In the genomic region with DNA sequence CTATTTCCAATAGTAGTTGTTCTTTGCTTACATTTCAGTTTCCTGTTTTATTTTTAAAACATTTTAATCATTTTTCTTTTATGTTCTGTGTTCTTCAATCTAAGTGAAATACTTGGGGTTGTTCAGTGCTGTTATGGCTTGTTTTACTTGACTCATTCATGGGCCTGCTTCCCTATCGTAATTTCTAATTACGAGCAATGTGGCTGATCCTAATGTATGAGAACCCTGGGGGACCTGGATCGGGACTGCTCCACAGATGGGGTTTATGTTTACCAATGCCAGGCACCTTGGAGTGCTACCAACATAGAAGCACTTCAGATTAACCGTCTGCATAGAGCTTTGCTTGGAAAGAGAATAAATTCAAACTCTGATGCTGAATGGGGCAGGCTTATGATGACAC, we compare ENCODE assay signal across 20 cellular contexts. TPM values are rescaled to one million over a fixed set of nuclear protein-coding genes. Genes with fewer than 3 reads are reported as not detected.
DNase-seq lines count a peak whose midpoint lies in the region; ATAC-seq and TF ChIP-seq lines count a peak whose summit lies in the region.
"Had no signal": no experiment of that assay in that cellular context is flagged by ENCODE, and none has a peak within 500 bp of the region (broad histone marks: within the 10 kb centered on the region; RNA-seq: fewer than 3 reads in every experiment).

No MANE protein-coding gene starts in this region.

- no peak overlapping the region for H3K4me3 ChIP-seq in osteoblast (ENCODE audit: insufficient read depth, low read length)
- H3K4me3 ChIP-seq: pancreas had no signal

- H4K20me1 ChIP-seq in osteoblast (ENCODE audit: insufficient read depth, low read length) = no peaks in the 10 kb centered on the region

- H3K4me1 ChIP-seq in osteoblast (ENCODE audit: insufficient read depth, low read length) = peaks cover 7% of the 10 kb centered on the region

- H3K36me3 ChIP-seq in osteoblast (ENCODE audit: insufficient read depth, low read length) = no peaks in the 10 kb centered on the region
- H3K36me3 ChIP-seq: pancreas had no signal

- H3K27me3 ChIP-seq in osteoblast (ENCODE audit: insufficient read depth, low read length) = no peaks in the 10 kb centered on the region
- H3K27me3 ChIP-seq: pancreas had no signal

- H3K4me2 ChIP-seq in osteoblast (ENCODE audit: insufficient read depth, low read length) = no peak overlapping the region

- no peak overlapping the region for H3K4me3 Mint-ChIP-seq in CD14-positive monocyte
- H3K4me3 Mint-ChIP-seq: activated T-helper 17 cell treated with anti-CD3 and anti-CD28 coated beads, Interleukin-2, amount 50 U/mL, for 72 hours; CD4-positive, CD25-positive, alpha-beta regulatory T cell; dendritic cell treated with granulocyte-macrophage colony-stimulating factor and Interleukin-4, amounts not matched to agents 40 ng/mL and 50 ng/mL, for 4 days; naive thymus-derived CD4-positive, alpha-beta T cell had no signal

- ATAC-seq in Right ventricle myocardium superior (ENCODE audit: poor library complexity) = peak; percentile 52
- no peak for ATAC-seq in left cardiac atrium
- ATAC-seq: activated T-helper 17 cell treated with anti-CD3 and anti-CD28 coated beads, Interleukin-2, amount 50 U/mL, for 72 hours; HepG2; naive thymus-derived CD4-positive, alpha-beta T cell; pancreas; PC-3 had no signal

- TF ChIP-seq CTCF in osteoblast (IDR thresholded peaks at IDR 0.05; ENCODE audit: extremely low read depth, low read depth, low read length) = no peak
- TF ChIP-seq CTCF in CD14-positive monocyte (IDR thresholded peaks at IDR 0.05) = no peak

- H3K36me3 Mint-ChIP-seq in CD14-positive monocyte = peaks cover 27 to 49% of the 10 kb centered on the region in 2 donors

- peak overlapping the region in 1 of 7 donors; percentile 17 for H3K27ac Mint-ChIP-seq in CD14-positive monocyte
- H3K27ac Mint-ChIP-seq: activated T-helper 17 cell treated with anti-CD3 and anti-CD28 coated beads, Interleukin-2, amount 50 U/mL, for 72 hours; CD4-positive, CD25-positive, alpha-beta regulatory T cell; dendritic cell treated with granulocyte-macrophage colony-stimulating factor and Interleukin-4, amounts not matched to agents 40 ng/mL and 50 ng/mL, for 4 days had no signal

- peaks cover 3% of the 10 kb centered on the region for H3K79me2 ChIP-seq in osteoblast (ENCODE audit: insufficient read depth, low read length)

- intact Hi-C loops in Right ventricle myocardium superior (cut with DNase I) = no loop called here
- intact Hi-C loops in left cardiac atrium (cut with DNase I) = no loop called here
- intact Hi-C loops in CD14-positive monocyte (cut with micrococcal nuclease) = no loop called here

- DNase-seq in Right ventricle myocardium superior (no peak), left cardiac atrium (no peak), NCI-H1694 treated with DMSO at 0.1 percent for 48 hours (lab: John Stamatoyannopoulos, UW) (peak; percentile 83), cerebellar cortex (ENCODE audit: low spot score) (peak; percentile 96), substantia nigra (lab: John Stamatoyannopoulos, UW) (peak in 2 of 49 donors; percentile 39 to 50), osteoblast (ENCODE audit: insufficient read length, low spot score, missing footprints) (no peak), GM03348 (ENCODE audit: low spot score) (no peak), CD14-positive monocyte (ENCODE audit: low spot score) (no peak)
- DNase-seq: activated CD4-positive, alpha-beta T cell treated with anti-CD3 and anti-CD28 coated beads for 4 hours; CD4-positive, CD25-positive, alpha-beta regulatory T cell; mesendoderm; naive thymus-derived CD4-positive, alpha-beta T cell; NCI-H82; pancreas; PC-3; SIG-M5; T-helper 1 cell had no signal

- no peaks in the 10 kb centered on the region for H3K27me3 Mint-ChIP-seq in CD14-positive monocyte (ENCODE audit: low read depth in 3 of 3)
- H3K27me3 Mint-ChIP-seq: activated T-helper 17 cell treated with anti-CD3 and anti-CD28 coated beads, Interleukin-2, amount 50 U/mL, for 72 hours; CD4-positive, CD25-positive, alpha-beta regulatory T cell; dendritic cell treated with granulocyte-macrophage colony-stimulating factor and Interleukin-4, amounts not matched to agents 40 ng/mL and 50 ng/mL, for 4 days; naive thymus-derived CD4-positive, alpha-beta T cell had no signal

- H3K4me1 Mint-ChIP-seq in CD14-positive monocyte = peaks cover 22% of the 10 kb centered on the region

- H3K9me3 Mint-ChIP-seq in CD14-positive monocyte = peaks cover 2 to 11% (median 6%) of the 10 kb centered on the region in 7 donors
- H3K9me3 Mint-ChIP-seq: activated T-helper 17 cell treated with anti-CD3 and anti-CD28 coated beads, Interleukin-2, amount 50 U/mL, for 72 hours had no signal

- H3K27ac ChIP-seq in substantia nigra (ENCODE audit: low read depth, low read length, poor library complexity, severe bottlenecking) (peak overlapping the region; percentile 62), osteoblast (ENCODE audit: low read depth, low read length) (no peak overlapping the region)
- H3K27ac ChIP-seq: pancreas had no signal

- H3K9me3 ChIP-seq in osteoblast (ENCODE audit: low read depth, low read length) = no peaks in the 10 kb centered on the region
- H3K9me3 ChIP-seq: pancreas had no signal

- H2AFZ ChIP-seq in osteoblast (ENCODE audit: low read length) = no peak overlapping the region

RNA-seq across cellular contexts. Expression of a gene that starts 29.8 kb away (rescaled TPM):
- total RNA-seq in Right ventricle myocardium superior = 21.3 TPM
- total RNA-seq in left cardiac atrium = 10 to 100 TPM; 20.9 to 29.6 TPM
- total RNA-seq in osteoblast = 13.0 and 13.3 TPM in 2 replicates
- polyA plus RNA-seq in CD14-positive monocyte = 1 to 10 TPM; 2.8 to 6.4 TPM

RNA-seq across cellular contexts. Expression of a gene that starts 29.8 kb away (rescaled TPM):
- 36.0 TPM for total RNA-seq in Right ventricle myocardium superior
- total RNA-seq in left cardiac atrium = 10 to 100 TPM; 30.0 to 31.9 TPM
- total RNA-seq in osteoblast = 31.8 and 49.2 TPM in 2 replicates
- polyA plus RNA-seq in CD14-positive monocyte = 10 to 100 TPM; 57.1 to 58.5 TPM

Comparison
In these comparisons a context has a peak if more than half of its experiments do, and no peak if none do; other contexts are left out.
1. DNase-seq: peak in NCI-H1694 treated with DMSO at 0.1 percent for 48 hours (single experiment) and cerebellar cortex (single experiment); none in Right ventricle myocardium superior (single experiment), left cardiac atrium (single experiment), osteoblast (single experiment), GM03348 (single experiment) and CD14-positive monocyte (single experiment).